In the genomic region with DNA sequence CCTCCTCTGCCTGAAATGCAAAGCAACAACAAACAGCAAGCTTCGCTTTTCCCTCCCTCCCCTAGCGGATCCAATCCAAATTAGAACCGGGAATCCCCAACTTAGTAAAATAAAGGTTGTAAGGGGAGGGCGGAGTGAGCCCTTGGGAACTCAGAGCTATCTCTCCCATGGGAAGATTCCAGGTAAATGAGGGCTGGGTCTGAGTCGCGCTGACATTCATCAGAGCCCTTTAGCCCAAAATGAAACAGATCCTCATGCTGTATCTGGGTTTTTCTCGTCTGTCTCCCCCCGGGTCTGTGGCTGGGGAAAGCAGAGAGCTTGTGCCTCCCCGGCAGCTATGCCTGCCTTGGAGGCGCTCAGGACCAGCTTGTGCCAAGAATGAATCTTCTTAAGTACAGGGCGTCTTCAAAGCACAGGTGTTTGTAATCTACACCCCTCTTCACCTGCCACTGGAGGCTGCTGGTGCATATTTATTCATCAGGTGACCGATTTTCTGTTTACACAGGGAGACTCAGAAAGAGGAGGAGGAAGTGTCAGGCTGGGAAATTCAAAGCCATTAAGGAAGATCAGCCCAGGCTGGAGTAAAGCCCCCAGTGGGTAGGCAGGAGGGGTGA, we compare ENCODE assay signal across 8 cellular contexts. TPM values are rescaled to one million over a fixed set of nuclear protein-coding genes. Genes with fewer than 3 reads are reported as not detected.
DNase-seq lines count a peak whose midpoint lies in the region; ATAC-seq, FAIRE-seq and TF ChIP-seq lines count a peak whose summit lies in the region.

No MANE protein-coding gene starts in this region.

- peak; percentile 36 for FAIRE-seq in keratinocyte (lab: Jason Lieb, UNC)

- H3K27me3 ChIP-seq in keratinocyte (ENCODE audit: control insufficient read depth, extremely low read depth, insufficient read depth, low read length): no peaks in the 10 kb centered on the region
- H3K27me3 ChIP-seq in tibial artery: no peaks in the 10 kb centered on the region

- no peak overlapping the region for H3K27ac ChIP-seq in keratinocyte (ENCODE audit: control insufficient read depth, insufficient read depth, low read length)
- peak overlapping the region; percentile 87 to 95 for H3K27ac ChIP-seq in tibial artery

- H3K27me3 Mint-ChIP-seq in activated T-helper 2 cell treated with anti-CD3 and anti-CD28 coated beads, Interferon-gamma antibody, Interleukin-2, Interleukin-4, amounts not matched to agents 10 μg/mL and 5 μg/mL and 100 μg/mL, durations not matched to agents 14 hours and 24 hours and 36 hours (ENCODE audit: low read depth): no peaks in the 10 kb centered on the region

- dilution Hi-C loops in keratinocyte (cut with MboI; ENCODE audit: extremely low pct_ligation_motif_present, low sequenced_read_pairs): no loop called here

- ATAC-seq in HG02588 (IDR thresholded peaks at IDR 0.05; ENCODE audit: unreplicated experiment): no peak

- DNase-seq in D341Med (ENCODE audit: low spot score) (peak; percentile 31), LoVo (ENCODE audit: low spot score) (peak; percentile 74), keratinocyte (ENCODE audit: low read depth, low spot score) (no peak), tibial artery (no peak), NCI-H1048 (lab: John Stamatoyannopoulos, UW) (no peak), activated gamma-delta T cell (lab: John Stamatoyannopoulos, UW) (no peak)
- no peak for DNase-seq in activated T-helper 2 cell treated with anti-CD3 and anti-CD28 coated beads, Interferon-gamma antibody, Interleukin-2, Interleukin-4, amounts not matched to agents 10 μg/mL and 5 μg/mL and 100 μg/mL, durations not matched to agents 14 hours and 24 hours and 36 hours (ENCODE audit: low spot score)

- peak overlapping the region; percentile 72 for H3K27ac Mint-ChIP-seq in activated T-helper 2 cell treated with anti-CD3 and anti-CD28 coated beads, Interferon-gamma antibody, Interleukin-2, Interleukin-4, amounts not matched to agents 10 μg/mL and 5 μg/mL and 100 μg/mL, durations not matched to agents 14 hours and 24 hours and 36 hours

- no peaks in the 10 kb centered on the region for H4K20me1 ChIP-seq in keratinocyte (ENCODE audit: control insufficient read depth, extremely low read depth, insufficient read depth, low read length)

- H3K9me3 ChIP-seq in keratinocyte (ENCODE audit: control insufficient read depth, low read depth, low read length) (no peaks in the 10 kb centered on the region), tibial artery (no peaks in the 10 kb centered on the region)

- no peaks in the 10 kb centered on the region for H3K9me1 ChIP-seq in keratinocyte (ENCODE audit: control insufficient read depth, extremely low read depth, insufficient read depth, low read length)

- H3K4me3 ChIP-seq in keratinocyte (ENCODE audit: control insufficient read depth in 2 of 3, extremely low read depth in 1 of 3, insufficient read depth in 2 of 3, low read depth in 1 of 3, low read length in 3 of 3): peak overlapping the region in 2 of 3 experiments; percentile 39 to 89
- peak overlapping the region; percentile 90 to 91 for H3K4me3 ChIP-seq in tibial artery

- H3K4me2 ChIP-seq in keratinocyte (ENCODE audit: control insufficient read depth, extremely low read depth, insufficient read depth, low read depth, low read length): peak overlapping the region; percentile 92

- intact Hi-C loops in activated T-helper 2 cell treated with anti-CD3 and anti-CD28 coated beads, Interferon-gamma antibody, Interleukin-2, Interleukin-4, amounts not matched to agents 10 μg/mL and 5 μg/mL and 100 μg/mL, durations not matched to agents 14 hours and 24 hours and 36 hours (cut with micrococcal nuclease): loop anchor here (2.0 to 10.0 kb wide), 4 partner anchors 13 to 1443 kb away; a partner anchor contains a TSS
- intact Hi-C loops in tibial artery (cut with DNase I; ENCODE audit: low total_unique reads): loop anchor here (5.0 to 10.0 kb wide), 3 partner anchors 54 to 1827 kb away; a partner anchor contains a TSS

- no peaks in the 10 kb centered on the region for H3K9me3 Mint-ChIP-seq in activated T-helper 2 cell treated with anti-CD3 and anti-CD28 coated beads, Interferon-gamma antibody, Interleukin-2, Interleukin-4, amounts not matched to agents 10 μg/mL and 5 μg/mL and 100 μg/mL, durations not matched to agents 14 hours and 24 hours and 36 hours

- H2AFZ ChIP-seq in keratinocyte (ENCODE audit: control insufficient read depth, low read length): peak overlapping the region; percentile 3

- H3K36me3 ChIP-seq in keratinocyte (ENCODE audit: control insufficient read depth in 2 of 2, extremely low read depth in 1 of 2, insufficient read depth in 2 of 2, low read length in 2 of 2) (no peaks in the 10 kb centered on the region), tibial artery (no peaks in the 10 kb centered on the region)

- peaks cover 28% of the 10 kb centered on the region for H3K4me1 Mint-ChIP-seq in activated T-helper 2 cell treated with anti-CD3 and anti-CD28 coated beads, Interferon-gamma antibody, Interleukin-2, Interleukin-4, amounts not matched to agents 10 μg/mL and 5 μg/mL and 100 μg/mL, durations not matched to agents 14 hours and 24 hours and 36 hours (ENCODE audit: low read depth)

- H3K36me3 Mint-ChIP-seq in activated T-helper 2 cell treated with anti-CD3 and anti-CD28 coated beads, Interferon-gamma antibody, Interleukin-2, Interleukin-4, amounts not matched to agents 10 μg/mL and 5 μg/mL and 100 μg/mL, durations not matched to agents 14 hours and 24 hours and 36 hours (ENCODE audit: low read depth): peaks cover 3% of the 10 kb centered on the region

- TF ChIP-seq CTCF in keratinocyte (optimal IDR thresholded peaks at IDR 0.05 in 1 of 3, IDR thresholded peaks at IDR 0.05 in 1 of 3, conservative IDR thresholded peaks at IDR 0.05 in 1 of 3; ENCODE audit: extremely low read depth in 1 of 3, insufficient read depth in 2 of 3, low read length in 3 of 3) (peak in 2 of 3 experiments; percentile 1 to 14), tibial artery (IDR thresholded peaks at IDR 0.05) (no peak)

- H3K4me3 Mint-ChIP-seq in activated T-helper 2 cell treated with anti-CD3 and anti-CD28 coated beads, Interferon-gamma antibody, Interleukin-2, Interleukin-4, amounts not matched to agents 10 μg/mL and 5 μg/mL and 100 μg/mL, durations not matched to agents 14 hours and 24 hours and 36 hours (ENCODE audit: low read depth): peak overlapping the region; percentile 95

- H3K9ac ChIP-seq in keratinocyte (ENCODE audit: control insufficient read depth, extremely low read depth, insufficient read depth, low read length): peak overlapping the region; percentile 72

- H3K79me2 ChIP-seq in keratinocyte (ENCODE audit: control insufficient read depth, insufficient read depth, low read length): peaks cover 2% of the 10 kb centered on the region

- H3K4me1 ChIP-seq in keratinocyte (ENCODE audit: control insufficient read depth, extremely low read depth, insufficient read depth, low read length) (peaks cover 24% of the 10 kb centered on the region), tibial artery (peaks cover 0 to 64% (median 26%) of the 10 kb centered on the region in 4 donors)

RNA-seq across cellular contexts. Expression of a gene that starts 55.0 kb away (rescaled TPM):
- total RNA-seq in activated T-helper 2 cell treated with anti-CD3 and anti-CD28 coated beads, Interferon-gamma antibody, Interleukin-2, Interleukin-4, amounts not matched to agents 10 μg/mL and 5 μg/mL and 100 μg/mL, durations not matched to agents 14 hours and 24 hours and 36 hours: 37.2 and 39.4 TPM in 2 replicates
- 4.3 to 6.2 TPM (median 5.0 TPM) in 3 replicates for polyA plus RNA-seq in keratinocyte
- 16.7 TPM for polyA plus RNA-seq in keratinocyte (2011; ENCODE audit: low read depth)
- polyA plus RNA-seq in keratinocyte (2011; cell fraction: cytosol; rRNA removed): 5.7 and 5.8 TPM in 2 replicates
- polyA plus RNA-seq in keratinocyte (2011; cell fraction: nucleus; rRNA removed): 25.5 and 27.8 TPM in 2 replicates
- 5.8 and 16.8 TPM in 2 replicates for polyA plus RNA-seq in keratinocyte (2012; ENCODE audit: low replicate concordance)
- 6.8 to 9.9 TPM (median 9.3 TPM) in 3 replicates for polyA minus RNA-seq in keratinocyte
- 11.3 TPM for polyA minus RNA-seq in keratinocyte (2011; cell fraction: cytosol; rRNA and poly(A)+ RNA removed)
- 22.2 and 29.6 TPM in 2 replicates for polyA minus RNA-seq in keratinocyte (2011; cell fraction: nucleus; rRNA and poly(A)+ RNA removed)

Comparison
In these comparisons a context has a peak if more than half of its experiments do, and no peak if none do; other contexts are left out.
1. DNase-seq: peak in D341Med (single experiment) and LoVo (single experiment); none in activated T-helper 2 cell treated with anti-CD3 and anti-CD28 coated beads, Interferon-gamma antibody, Interleukin-2, Interleukin-4, amounts not matched to agents 10 μg/mL and 5 μg/mL and 100 μg/mL, durations not matched to agents 14 hours and 24 hours and 36 hours (single experiment), keratinocyte (single experiment), tibial artery (0 of 2), NCI-H1048 (single experiment) and activated gamma-delta T cell (single experiment).
2. CTCF ChIP-seq: peak in keratinocyte (2 of 3); none in tibial artery (0 of 2).